8 cellular contexts compared by ENCODE assay signal in genomic region chr19:41439441-41440222, GRCh38. TPM values are rescaled to one million over a fixed set of nuclear protein-coding genes. Genes with fewer than 3 reads are reported as not detected.
DNase-seq lines count a peak whose midpoint lies in the region; ATAC-seq and TF ChIP-seq lines count a peak whose summit lies in the region.

TSS of gene DMAC2 (minus strand) at chr19:41439912. CDS start at chr19:41439899, 13 bp downstream.

- 1% methylated on average over 40 of the region's 40 CpGs for WGBS in liver

- TF ChIP-seq CTCF in dorsolateral prefrontal cortex (IDR thresholded peaks at IDR 0.05 in 54 of 56, conservative IDR thresholded peaks at IDR 0.05 in 2 of 56; ENCODE audit: low read depth in 1 of 56, partially characterized antibody in 56 of 56) = peak in 54 of 56 donors; percentile 13 to 69 (median 50)
- TF ChIP-seq CTCF in liver (IDR thresholded peaks at IDR 0.05; ENCODE audit: low read depth, low read length, missing input control) = peak; percentile 25

- intact Hi-C loops in dorsolateral prefrontal cortex (cut with DNase I) = loop anchor here (5.0 kb wide), 3 partner anchors 42 to 127 kb away; partner anchors contain the start of genes B9D2 (in 1 of the 2), BCKDHA (in 1 of the 2), CCDC97 (in 1 of the 2) and EXOSC5 (in 1 of the 2)

- H3K27ac Mint-ChIP-seq in CD4-positive, CD25-positive, alpha-beta regulatory T cell = peak within 1 kb of the TSS in 1 of 3 donors; percentile 65

- H3K9me3 ChIP-seq in CD4-positive, CD25-positive, alpha-beta regulatory T cell (ENCODE audit: control insufficient read depth in 2 of 2, low read length in 2 of 2) = no peaks in the 10 kb centered on the region
- no peaks in the 10 kb centered on the region for H3K9me3 ChIP-seq in liver (ENCODE audit: control insufficient read depth in 4 of 4, low read length in 3 of 4)

- peak within 1 kb of the TSS; percentile 64 to 88 for H3K9ac ChIP-seq in liver (ENCODE audit: low read depth in 1 of 2, low read length in 2 of 2)

- peak within 1 kb of the TSS; percentile 80 for H3K27ac ChIP-seq in CD4-positive, CD25-positive, alpha-beta regulatory T cell (ENCODE audit: insufficient read depth, low read length, poor library complexity, severe bottlenecking)
- H3K27ac ChIP-seq in dorsolateral prefrontal cortex (peak within 1 kb of the TSS; percentile 68 to 99 (median 94)), liver (ENCODE audit: low read depth in 1 of 2, low read length in 2 of 2) (peak within 1 kb of the TSS; percentile 84 to 96)

- peaks cover 10% of the 10 kb centered on the region for H3K4me1 ChIP-seq in CD4-positive, CD25-positive, alpha-beta regulatory T cell (ENCODE audit: control insufficient read depth, insufficient read depth, low read length, poor library complexity, severe bottlenecking)
- H3K4me1 ChIP-seq in liver (ENCODE audit: control insufficient read depth in 4 of 4, insufficient read depth in 4 of 4, low read length in 3 of 4) = peaks cover 0 to 13% (median 6%) of the 10 kb centered on the region in 4 donors

- H3K4me1 Mint-ChIP-seq in CD4-positive, CD25-positive, alpha-beta regulatory T cell = peaks cover 4 to 16% (median 10%) of the 10 kb centered on the region in 4 donors

- peak; percentile 88 to 99 (median 91) for DNase-seq in CD4-positive, CD25-positive, alpha-beta regulatory T cell
- peak; percentile 100 for DNase-seq in NCI-H748 (lab: John Stamatoyannopoulos, UW; ENCODE audit: unreplicated experiment)
- peak; percentile 94 for DNase-seq in activated CD4-positive, alpha-beta T cell treated with anti-CD3 and anti-CD28 coated beads, Interleukin-2, amount 50 U/mL, for 1 hour
- peak; percentile 89 to 98 (median 97) for DNase-seq in dorsolateral prefrontal cortex
- DNase-seq in stimulated activated CD4-positive, alpha-beta T cell treated with anti-CD3 and anti-CD28 coated beads, Interleukin-4, amount 100 ng/mL, for 24 hours = peak; percentile 98

- peak; percentile 99 for ATAC-seq in CD4-positive, CD25-positive, alpha-beta regulatory T cell (ENCODE audit: low read depth in 2 of 2)
- peak; percentile 93 for ATAC-seq in GM19372 (IDR thresholded peaks at IDR 0.05; ENCODE audit: low read depth, unreplicated experiment)
- ATAC-seq in HG03558 (IDR thresholded peaks at IDR 0.05; ENCODE audit: extremely low read depth, unreplicated experiment) = peak; percentile 69

- peaks cover 0 to 2% (median 0%) of the 10 kb centered on the region in 7 donors for H3K9me3 Mint-ChIP-seq in CD4-positive, CD25-positive, alpha-beta regulatory T cell

- peak; percentile 62 to 77 for TF ChIP-seq RAD21 in liver (IDR thresholded peaks at IDR 0.05)

- peaks cover 4% of the 10 kb centered on the region for H3K36me3 ChIP-seq in CD4-positive, CD25-positive, alpha-beta regulatory T cell (ENCODE audit: control insufficient read depth, insufficient read depth, low read length)
- peaks cover 0 to 7% (median 2%) of the 10 kb centered on the region in 4 donors for H3K36me3 ChIP-seq in liver (ENCODE audit: control insufficient read depth in 4 of 4, insufficient read depth in 3 of 4, low read depth in 1 of 4, low read length in 3 of 4)

- peaks cover 13% of the 10 kb centered on the region for H3K27me3 Mint-ChIP-seq in CD4-positive, CD25-positive, alpha-beta regulatory T cell

- H3K4me3 ChIP-seq in CD4-positive, CD25-positive, alpha-beta regulatory T cell (ENCODE audit: low read depth, low read length) = peak within 1 kb of the TSS; percentile 88
- H3K4me3 ChIP-seq in dorsolateral prefrontal cortex = peak within 1 kb of the TSS; percentile 37 to 96 (median 84)
- H3K4me3 ChIP-seq in liver (ENCODE audit: low read depth in 1 of 3, low read length in 3 of 3) = peak within 1 kb of the TSS; percentile 53 to 99 (median 95)

- H3K36me3 Mint-ChIP-seq in CD4-positive, CD25-positive, alpha-beta regulatory T cell = peaks cover 10% of the 10 kb centered on the region

- peak within 1 kb of the TSS in 2 of 4 donors; percentile 47 to 73 for H3K4me3 Mint-ChIP-seq in CD4-positive, CD25-positive, alpha-beta regulatory T cell

- H3K27me3 ChIP-seq in CD4-positive, CD25-positive, alpha-beta regulatory T cell (ENCODE audit: control insufficient read depth, insufficient read depth, low read length) = no peaks in the 10 kb centered on the region
- H3K27me3 ChIP-seq in dorsolateral prefrontal cortex (peaks cover 0 to 8% (median 0%) of the 10 kb centered on the region in 45 donors), liver (ENCODE audit: control insufficient read depth in 4 of 4, insufficient read depth in 4 of 4, low read length in 3 of 4) (no peaks in the 10 kb centered on the region)

TF ChIP-seq in liver, 16 proteins besides CTCF, POLR2A, EP300 and RAD21:
- TF ChIP-seq ZBTB33 (IDR thresholded peaks at IDR 0.05) = peak; percentile 93
- TF ChIP-seq NR2F2 (IDR thresholded peaks at IDR 0.05) = peak; percentile 58
- peak; percentile 43 for TF ChIP-seq ATF3 (IDR thresholded peaks at IDR 0.05)
- peak in 1 of 2 donors; percentile 14 for TF ChIP-seq EGR1 (IDR thresholded peaks at IDR 0.05; ENCODE audit: low read depth in 2 of 2)
- TF ChIP-seq, protein P1, sequence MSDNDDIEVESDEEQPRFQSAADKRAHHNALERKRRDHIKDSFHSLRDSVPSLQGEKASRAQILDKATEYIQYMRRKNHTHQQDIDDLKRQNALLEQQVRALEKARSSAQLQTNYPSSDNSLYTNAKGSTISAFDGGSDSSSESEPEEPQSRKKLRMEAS (IDR thresholded peaks at IDR 0.05) = peak; percentile 91
- peak; percentile 57 to 88 for TF ChIP-seq GABPA (IDR thresholded peaks at IDR 0.05 in 1 of 2, conservative IDR thresholded peaks at IDR 0.05 in 1 of 2)
- peak; percentile 77 for TF ChIP-seq SP1 (IDR thresholded peaks at IDR 0.05)
- TF ChIP-seq RXRA (IDR thresholded peaks at IDR 0.05) = peak; percentile 55 to 59
- TF ChIP-seq FOXA1 (IDR thresholded peaks at IDR 0.05) = no peak
- no peak for TF ChIP-seq FOXA2 (IDR thresholded peaks at IDR 0.05)
- no peak for TF ChIP-seq HNF4G (IDR thresholded peaks at IDR 0.05)
- peak; percentile 99 for TF ChIP-seq YY1 (IDR thresholded peaks at IDR 0.05)
- TF ChIP-seq HNF4A (conservative IDR thresholded peaks at IDR 0.05) = peak; percentile 22 to 41
- TF ChIP-seq TAF1 (conservative IDR thresholded peaks at IDR 0.05) = no peak
- no peak for TF ChIP-seq JUND (IDR thresholded peaks at IDR 0.05)
- TF ChIP-seq, protein P2, sequence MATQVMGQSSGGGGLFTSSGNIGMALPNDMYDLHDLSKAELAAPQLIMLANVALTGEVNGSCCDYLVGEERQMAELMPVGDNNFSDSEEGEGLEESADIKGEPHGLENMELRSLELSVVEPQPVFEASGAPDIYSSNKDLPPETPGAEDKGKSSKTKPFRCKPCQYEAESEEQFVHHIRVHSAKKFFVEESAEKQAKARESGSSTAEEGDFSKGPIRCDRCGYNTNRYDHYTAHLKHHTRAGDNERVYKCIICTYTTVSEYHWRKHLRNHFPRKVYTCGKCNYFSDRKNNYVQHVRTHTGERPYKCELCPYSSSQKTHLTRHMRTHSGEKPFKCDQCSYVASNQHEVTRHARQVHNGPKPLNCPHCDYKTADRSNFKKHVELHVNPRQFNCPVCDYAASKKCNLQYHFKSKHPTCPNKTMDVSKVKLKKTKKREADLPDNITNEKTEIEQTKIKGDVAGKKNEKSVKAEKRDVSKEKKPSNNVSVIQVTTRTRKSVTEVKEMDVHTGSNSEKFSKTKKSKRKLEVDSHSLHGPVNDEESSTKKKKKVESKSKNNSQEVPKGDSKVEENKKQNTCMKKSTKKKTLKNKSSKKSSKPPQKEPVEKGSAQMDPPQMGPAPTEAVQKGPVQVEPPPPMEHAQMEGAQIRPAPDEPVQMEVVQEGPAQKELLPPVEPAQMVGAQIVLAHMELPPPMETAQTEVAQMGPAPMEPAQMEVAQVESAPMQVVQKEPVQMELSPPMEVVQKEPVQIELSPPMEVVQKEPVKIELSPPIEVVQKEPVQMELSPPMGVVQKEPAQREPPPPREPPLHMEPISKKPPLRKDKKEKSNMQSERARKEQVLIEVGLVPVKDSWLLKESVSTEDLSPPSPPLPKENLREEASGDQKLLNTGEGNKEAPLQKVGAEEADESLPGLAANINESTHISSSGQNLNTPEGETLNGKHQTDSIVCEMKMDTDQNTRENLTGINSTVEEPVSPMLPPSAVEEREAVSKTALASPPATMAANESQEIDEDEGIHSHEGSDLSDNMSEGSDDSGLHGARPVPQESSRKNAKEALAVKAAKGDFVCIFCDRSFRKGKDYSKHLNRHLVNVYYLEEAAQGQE (IDR thresholded peaks at IDR 0.05) = peak; percentile 74

RNA-seq across cellular contexts. Expression of gene DMAC2, which starts in this region (rescaled TPM):
- 26.8 TPM for total RNA-seq in CD4-positive, CD25-positive, alpha-beta regulatory T cell
- 10 to 100 TPM; 46.2 to 58.6 (median 48.6) TPM for polyA plus RNA-seq in CD4-positive, CD25-positive, alpha-beta regulatory T cell
- total RNA-seq in dorsolateral prefrontal cortex (10 to 100 TPM; 29.5 to 57.2 (median 42.7) TPM), liver (10 to 100 TPM; 17.1 to 19.7 TPM)
- 10 to 100 TPM; 28.6 to 28.8 TPM for polyA plus RNA-seq in liver

Comparison
In these comparisons a context has a peak if more than half of its experiments do, and no peak if none do; other contexts are left out.
1. Peak in every context shown above with its lines: DNase-seq, ATAC-seq, H3K4me3 ChIP-seq and H3K27ac ChIP-seq.